ENCODE assay signal across 1 cellular context in the genomic region with DNA sequence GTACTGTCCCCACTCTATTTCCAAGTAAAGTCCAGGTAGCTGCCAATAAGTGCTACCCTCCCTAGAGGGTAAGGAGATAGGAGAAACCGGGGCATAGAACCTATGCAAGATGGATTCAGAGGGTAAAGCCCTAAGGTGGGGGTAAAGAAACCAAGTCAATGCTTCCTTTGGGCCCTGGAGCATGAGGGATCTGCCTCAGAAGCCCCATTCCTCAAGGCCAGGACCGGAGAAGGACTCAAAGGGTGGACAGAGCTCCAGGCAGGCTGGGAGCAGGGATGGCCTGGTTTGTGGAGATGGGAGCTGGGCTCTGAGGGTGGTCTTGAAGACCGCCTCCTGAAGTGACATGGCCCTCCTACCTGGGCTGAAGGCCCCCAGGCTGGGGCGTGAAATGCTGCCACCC.
TF ChIP-seq lines count a peak whose summit lies in the region.

No MANE protein-coding gene starts in this region.

TF ChIP-seq in HCT116, 20 proteins besides CTCF, POLR2A, EP300 and RAD21 (continued from another document):
- TF ChIP-seq, protein P1, sequence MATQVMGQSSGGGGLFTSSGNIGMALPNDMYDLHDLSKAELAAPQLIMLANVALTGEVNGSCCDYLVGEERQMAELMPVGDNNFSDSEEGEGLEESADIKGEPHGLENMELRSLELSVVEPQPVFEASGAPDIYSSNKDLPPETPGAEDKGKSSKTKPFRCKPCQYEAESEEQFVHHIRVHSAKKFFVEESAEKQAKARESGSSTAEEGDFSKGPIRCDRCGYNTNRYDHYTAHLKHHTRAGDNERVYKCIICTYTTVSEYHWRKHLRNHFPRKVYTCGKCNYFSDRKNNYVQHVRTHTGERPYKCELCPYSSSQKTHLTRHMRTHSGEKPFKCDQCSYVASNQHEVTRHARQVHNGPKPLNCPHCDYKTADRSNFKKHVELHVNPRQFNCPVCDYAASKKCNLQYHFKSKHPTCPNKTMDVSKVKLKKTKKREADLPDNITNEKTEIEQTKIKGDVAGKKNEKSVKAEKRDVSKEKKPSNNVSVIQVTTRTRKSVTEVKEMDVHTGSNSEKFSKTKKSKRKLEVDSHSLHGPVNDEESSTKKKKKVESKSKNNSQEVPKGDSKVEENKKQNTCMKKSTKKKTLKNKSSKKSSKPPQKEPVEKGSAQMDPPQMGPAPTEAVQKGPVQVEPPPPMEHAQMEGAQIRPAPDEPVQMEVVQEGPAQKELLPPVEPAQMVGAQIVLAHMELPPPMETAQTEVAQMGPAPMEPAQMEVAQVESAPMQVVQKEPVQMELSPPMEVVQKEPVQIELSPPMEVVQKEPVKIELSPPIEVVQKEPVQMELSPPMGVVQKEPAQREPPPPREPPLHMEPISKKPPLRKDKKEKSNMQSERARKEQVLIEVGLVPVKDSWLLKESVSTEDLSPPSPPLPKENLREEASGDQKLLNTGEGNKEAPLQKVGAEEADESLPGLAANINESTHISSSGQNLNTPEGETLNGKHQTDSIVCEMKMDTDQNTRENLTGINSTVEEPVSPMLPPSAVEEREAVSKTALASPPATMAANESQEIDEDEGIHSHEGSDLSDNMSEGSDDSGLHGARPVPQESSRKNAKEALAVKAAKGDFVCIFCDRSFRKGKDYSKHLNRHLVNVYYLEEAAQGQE (IDR thresholded peaks at IDR 0.05; ENCODE audit: low read depth): no peak
- no peak for TF ChIP-seq SP1 (IDR thresholded peaks at IDR 0.05; ENCODE audit: low read depth)
